Comparison of ENCODE assay signal across 8 cellular contexts in genomic region chr15:67107014-67107812, GRCh38. TPM values are rescaled to one million over a fixed set of nuclear protein-coding genes. Genes with fewer than 3 reads are reported as not detected.
DNase-seq lines count a peak whose midpoint lies in the region; ATAC-seq, FAIRE-seq and TF ChIP-seq lines count a peak whose summit lies in the region.

No MANE protein-coding gene starts in this region.

- H3K79me2 ChIP-seq in HepG2 (ENCODE audit: insufficient read depth, low read length): peaks cover 79% of the 10 kb centered on the region

- FAIRE-seq in HepG2 (lab: Jason Lieb, UNC): no peak

- no peak for TF ChIP-seq RAD21 in HepG2 (CRISPR knock-in tag; IDR thresholded peaks at IDR 0.05)

- no peak for DNase-seq in activated T-cell treated with anti-CD3 and anti-CD28 coated beads, Interleukin-2, amount 50 U/mL, for 72 hours
- DNase-seq in activated T-cell treated with anti-CD3 and anti-CD28 coated beads for 4 hours (no peak), body of pancreas (peak; percentile 79 to 92 (median 89)), HepG2 (ENCODE audit: low spot score) (peak; percentile 65), NCI-H1092 (lab: John Stamatoyannopoulos, UW) (no peak), NCI-H1048 (lab: John Stamatoyannopoulos, UW) (no peak), cerebellar nuclear complex (lab: John Stamatoyannopoulos, UW) (no peak)

- 0 out of 2 replicates have a peak overlapping the region, but pooled peaks have one; percentile 46 for H3K9ac ChIP-seq in HepG2 (ENCODE audit: insufficient read depth, low read depth, low read length)

- peaks cover 70% of the 10 kb centered on the region for H4K20me1 ChIP-seq in HepG2 (ENCODE audit: insufficient read depth, low read length)

- TF ChIP-seq CTCF in body of pancreas (IDR thresholded peaks at IDR 0.05) (peak in 1 of 7 experiments; percentile 11), HepG2 (CRISPR knock-in tag; IDR thresholded peaks at IDR 0.05) (no peak)

- H3K27ac ChIP-seq in body of pancreas (peak overlapping the region; percentile 85 to 90 (median 86)), HepG2 (ENCODE audit: extremely low read length, insufficient read depth, low read length) (peak overlapping the region; percentile 72), urinary bladder (ENCODE audit: low read depth) (peak overlapping the region; percentile 65)

- H3K9me3 Mint-ChIP-seq in activated T-cell treated with anti-CD3 and anti-CD28 coated beads, Interleukin-2, amount 50 U/mL, for 72 hours: peaks cover 3 to 5% of the 10 kb centered on the region in 2 donors

- no TSS peak for BruUV-seq in HepG2 (replicated peaks; lab: Mats Ljungman, UMichigan)

- no peak overlapping the region for H3K4me3 ChIP-seq in body of pancreas
- no peak overlapping the region for H3K4me3 ChIP-seq in HepG2 (replicated peaks in 1 of 3; ENCODE audit: insufficient read depth in 1 of 3, low read depth in 2 of 3, low read length in 3 of 3)
- H3K4me3 ChIP-seq in urinary bladder (ENCODE audit: low read depth, low read length): no peak overlapping the region

- in situ Hi-C loops in HepG2 (cut with HindIII; ENCODE audit: extremely low pct_ligation_motif_present, low pct_unique_long_range_greater_than_20kb): no loop called here

- peak overlapping the region in 1 of 2 donors; percentile 26 for H3K4me3 Mint-ChIP-seq in activated T-cell treated with anti-CD3 and anti-CD28 coated beads, Interleukin-2, amount 50 U/mL, for 72 hours

- H3K9me3 ChIP-seq in body of pancreas (no peaks in the 10 kb centered on the region), HepG2 (ENCODE audit: low read length) (no peaks in the 10 kb centered on the region)

- no peaks in the 10 kb centered on the region for H3K27me3 Mint-ChIP-seq in activated T-cell treated with anti-CD3 and anti-CD28 coated beads, Interleukin-2, amount 50 U/mL, for 72 hours (ENCODE audit: low read depth)

- ATAC-seq in activated T-cell treated with anti-CD3 and anti-CD28 coated beads, Interleukin-2, amount 50 U/mL, for 72 hours (replicated peaks in 1 of 2): peak in 1 of 2 donors; percentile 19
- ATAC-seq in body of pancreas: peak; percentile 82
- ATAC-seq in HepG2: no peak

- POLR2A ChIA-PET in HepG2 (lab: Yijun Ruan, JAX): interaction anchor here (1.2 to 3.8 kb wide), 6 partner anchors 10 to 42 kb away, joined by 3 to 64 read pairs (median 6); partner anchors contain the start of gene SMAD3

- peak in 1 of 3 donors; percentile 10 for TF ChIP-seq POLR2A in body of pancreas (IDR thresholded peaks at IDR 0.05)
- TF ChIP-seq POLR2A in HepG2 (IDR thresholded peaks at IDR 0.05; ENCODE audit: insufficient read depth in 1 of 2, low read depth in 2 of 2, low read length in 2 of 2): no peak

- 32 to 33% methylated on average over 12 of the region's 12 CpGs for WGBS in body of pancreas, 2 donors
- 87% methylated on average over 12 of the region's 12 CpGs for WGBS in HepG2 (ENCODE audit: low lambda C conversion rate)
- 63% methylated on average over 12 of the region's 12 CpGs for WGBS in urinary bladder

- TF ChIP-seq EP300 in HepG2 (IDR thresholded peaks at IDR 0.05; ENCODE audit: low read depth in 2 of 2, low read length in 2 of 2): peak in 1 of 2 experiments; percentile 30; a peak in 1 of 4 replicates
- TF ChIP-seq EP300 in HepG2 (CRISPR knock-in tag; IDR thresholded peaks at IDR 0.05; ENCODE audit: borderline replicate concordance): no peak

- H3K36me3 Mint-ChIP-seq in activated T-cell treated with anti-CD3 and anti-CD28 coated beads, Interleukin-2, amount 50 U/mL, for 72 hours (ENCODE audit: insufficient read depth in 2 of 2): peaks cover 11 to 15% of the 10 kb centered on the region in 2 donors

- CTCF ChIA-PET in HepG2 (lab: Yijun Ruan, JAX; ENCODE audit: low intra/inter-chr PET ratio, low total read pairs): interaction anchor here (1.0 kb wide), 1 partner anchor 9 kb away, joined by 3 read pairs; no protein-coding TSS in a partner anchor

- peak overlapping the region; percentile 1 for H3K27ac Mint-ChIP-seq in activated T-cell treated with anti-CD3 and anti-CD28 coated beads, Interleukin-2, amount 50 U/mL, for 72 hours

- no peak overlapping the region for H3K4me2 ChIP-seq in HepG2 (ENCODE audit: low read depth, low read length)

- intact Hi-C loops in body of pancreas (cut with DNase I): no loop called here
- intact Hi-C loops in HepG2 (cut with micrococcal nuclease; ENCODE audit: unreplicated experiment): loop anchor here (5.0 kb wide), 1 partner anchor 160 kb away; no protein-coding TSS in a partner anchor

- no peaks in the 10 kb centered on the region for H3K27me3 ChIP-seq in body of pancreas
- no peaks in the 10 kb centered on the region for H3K27me3 ChIP-seq in HepG2 (ENCODE audit: control insufficient read depth in 1 of 2, insufficient read depth in 2 of 2, low read length in 2 of 2)

- peaks cover 15% of the 10 kb centered on the region for H3K4me1 Mint-ChIP-seq in activated T-cell treated with anti-CD3 and anti-CD28 coated beads, Interleukin-2, amount 50 U/mL, for 72 hours (ENCODE audit: low read depth)

- H3K4me1 ChIP-seq in body of pancreas (peaks cover 72% of the 10 kb centered on the region), HepG2 (ENCODE audit: insufficient read depth, low read length) (peaks cover 83% of the 10 kb centered on the region), urinary bladder (ENCODE audit: insufficient read depth) (peaks cover 5% of the 10 kb centered on the region)

- no peak overlapping the region for H2AFZ ChIP-seq in HepG2 (ENCODE audit: low read length)

- H3K36me3 ChIP-seq in body of pancreas (replicated peaks in 1 of 2; ENCODE audit: insufficient read depth in 1 of 2, low read depth in 2 of 2): no peaks in the 10 kb centered on the region
- peaks cover 5 to 6% of the 10 kb centered on the region in 2 experiments; a peak in 3 of 5 replicates for H3K36me3 ChIP-seq in HepG2 (replicated peaks in 1 of 2; ENCODE audit: control insufficient read depth in 1 of 2, insufficient read depth in 2 of 2, low read length in 2 of 2)
- no peaks in the 10 kb centered on the region for H3K36me3 ChIP-seq in urinary bladder (ENCODE audit: insufficient read depth)

TF ChIP-seq in HepG2, 621 proteins besides CTCF, POLR2A, EP300 and RAD21:
- TF ChIP-seq ZBTB3 (CRISPR knock-in tag; IDR thresholded peaks at IDR 0.05; ENCODE audit: borderline replicate concordance, low read depth) (no peak), FOSL2 (CRISPR knock-in tag; IDR thresholded peaks at IDR 0.05) (peak; percentile 76), RBM22 (optimal IDR thresholded peaks at IDR 0.05; ENCODE audit: low read length) (peak; percentile 25), MIER2 (CRISPR knock-in tag; IDR thresholded peaks at IDR 0.05) (no peak), ZNF235 (CRISPR knock-in tag; IDR thresholded peaks at IDR 0.05; ENCODE audit: borderline replicate concordance) (no peak), NFE2L2 (IDR thresholded peaks at IDR 0.05; ENCODE audit: low read length) (peak; percentile 29; the same call in 1 of the 2 replicates)

RNA-seq across cellular contexts. Expression of gene SMAD3, which starts 41.8 kb away (rescaled TPM):
- total RNA-seq in activated T-cell treated with anti-CD3 and anti-CD28 coated beads, Interleukin-2, amount 50 U/mL, for 72 hours: 10 to 100 TPM; 47.4 to 68.9 TPM
- total RNA-seq in body of pancreas (10 to 100 TPM; 19.7 to 52.4 TPM), HepG2 (2016; rRNA removed; fragmentation: Illumina TruSeq; extraction: Trizol) (8.6 and 10.0 TPM in 2 replicates), urinary bladder (31.2 TPM)
- total RNA-seq in HepG2 (2016; cell fraction: cytosol; rRNA removed; fragmentation: Illumina TruSeq; extraction: Trizol; ENCODE audit: low read depth): 5.9 and 6.9 TPM in 2 replicates
- 8.6 and 9.2 TPM in 2 replicates for total RNA-seq in HepG2 (2016; cell fraction: insoluble cytoplasmic fraction; rRNA removed; fragmentation: Illumina TruSeq; extraction: Trizol)
- total RNA-seq in HepG2 (2016; cell fraction: membrane; rRNA removed; fragmentation: Illumina TruSeq; extraction: Trizol): 6.1 and 6.5 TPM in 2 replicates
- total RNA-seq in HepG2 (2016; cell fraction: nucleus; rRNA removed; fragmentation: Illumina TruSeq; extraction: Trizol): 15.6 and 16.8 TPM in 2 replicates
- polyA plus RNA-seq in HepG2 (2011; rRNA removed) (56.3 and 59.1 TPM in 2 replicates), urinary bladder (28.3 TPM)
- polyA plus RNA-seq in HepG2 (2011; cell fraction: cytosol; rRNA removed): 15.3 and 17.1 TPM in 2 replicates
- 92.6 and 110 TPM in 2 replicates for polyA plus RNA-seq in HepG2 (2011; cell fraction: nucleus; rRNA removed)
- polyA plus RNA-seq in HepG2 (2012): 27.7 and 30.7 TPM in 2 replicates
- 0.69 and 1.4 TPM in 2 replicates for polyA plus RNA-seq in HepG2 (2016; cell fraction: cytosol; fragmentation: Illumina TruSeq; extraction: Trizol; ENCODE audit: low read depth)
- polyA plus RNA-seq in HepG2 (2016; cell fraction: insoluble cytoplasmic fraction; fragmentation: Illumina TruSeq; extraction: Trizol; ENCODE audit: low read depth): 9.8 and 12.0 TPM in 2 replicates
- polyA plus RNA-seq in HepG2 (2016; cell fraction: membrane; fragmentation: Illumina TruSeq; extraction: Trizol; ENCODE audit: low read depth): 2.7 and 3.7 TPM in 2 replicates
- polyA plus RNA-seq in HepG2 (2016; cell fraction: nucleus; fragmentation: Illumina TruSeq; extraction: Trizol; ENCODE audit: insufficient read depth, low read depth): 25.8 and 26.1 TPM in 2 replicates
- 37.4 and 65.9 TPM in 2 replicates for polyA minus RNA-seq in HepG2 (2011; rRNA and poly(A)+ RNA removed; ENCODE audit: low replicate concordance)
- polyA minus RNA-seq in HepG2 (2011; cell fraction: cytosol; rRNA and poly(A)+ RNA removed): 17.8 and 26.2 TPM in 2 replicates
- 43.8 and 50.1 TPM in 2 replicates for polyA minus RNA-seq in HepG2 (2011; cell fraction: nucleus; rRNA and poly(A)+ RNA removed)

Comparison
In these comparisons a context has a peak if more than half of its experiments do, and no peak if none do; other contexts are left out.
1. DNase-seq: peak in body of pancreas (4 of 4) and HepG2 (single experiment); none in activated T-cell treated with anti-CD3 and anti-CD28 coated beads, Interleukin-2, amount 50 U/mL, for 72 hours (0 of 2), activated T-cell treated with anti-CD3 and anti-CD28 coated beads for 4 hours (single experiment), NCI-H1092 (single experiment), NCI-H1048 (single experiment) and cerebellar nuclear complex (0 of 2).
2. Peak in every context shown above with its lines, with median percentiles within 50 percentile points of each other: H3K27ac ChIP-seq.